Comparison of ENCODE assay signal across 19 cellular contexts in the genomic region with DNA sequence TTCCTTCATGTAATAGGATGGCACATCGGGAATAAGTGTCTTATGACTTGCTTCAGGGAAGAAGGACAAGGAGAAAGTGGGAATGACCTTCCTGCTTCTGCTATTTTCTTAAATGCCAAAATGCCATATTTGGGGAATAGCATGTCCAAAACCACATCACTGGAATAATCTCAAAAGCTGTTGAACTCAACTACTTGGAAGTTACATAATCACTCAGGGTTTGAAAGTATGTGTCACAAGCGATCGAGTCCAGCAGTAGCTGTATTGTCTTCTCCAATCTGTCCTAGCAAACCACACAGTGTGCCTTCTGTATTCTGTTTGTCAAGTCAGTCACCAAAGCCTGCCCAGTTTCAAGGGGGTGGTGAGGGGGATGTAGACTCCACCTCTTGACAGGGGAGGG. TPM values are rescaled to one million over a fixed set of nuclear protein-coding genes. Genes with fewer than 3 reads are reported as not detected.
"Had no signal": no experiment of that assay in that cellular context is flagged by ENCODE, and none has a peak within 500 bp of the region (broad histone marks: within the 10 kb centered on the region; RNA-seq: fewer than 3 reads in every experiment).

No MANE protein-coding gene starts in this region.

- H3K36me3 ChIP-seq: ascending aorta had no signal

- H3K4me1 ChIP-seq: ascending aorta had no signal

- H3K27me3 ChIP-seq: ascending aorta had no signal

- H3K4me3 ChIP-seq: ascending aorta, dorsolateral prefrontal cortex had no signal

- H3K27ac ChIP-seq: ascending aorta, dorsolateral prefrontal cortex, VCaP had no signal

- DNase-seq: activated CD4-positive, alpha-beta memory T cell treated with anti-CD3 and anti-CD28 coated beads for 36 hours; activated CD4-positive, alpha-beta T cell treated with anti-CD3 and anti-CD28 coated beads for 1 hour; activated naive CD4-positive, alpha-beta T cell treated with anti-CD3 and anti-CD28 coated beads, Interleukin-2, amount 10 ng/mL, durations not matched to agents 7 days and 5 days; activated T-cell treated with anti-CD3 and anti-CD28 coated beads, Interleukin-2, amount 50 U/mL, for 24 hours; dorsolateral prefrontal cortex; erythroblast; foreskin fibroblast; left ventricle myocardium superior; nucleus accumbens; posterior cingulate gyrus; retina; stimulated activated CD4-positive, alpha-beta T cell treated with anti-CD3 and anti-CD28 coated beads, Interleukin-4, amount 100 ng/mL, for 24 hours; stimulated activated naive CD4-positive, alpha-beta T cell; substantia nigra; T-helper 9 cell had no signal

- H3K9me3 ChIP-seq: ascending aorta had no signal

RNA-seq across cellular contexts. Expression of gene GADL1, which starts 58.3 kb away (rescaled TPM):
- total RNA-seq: activated CD4-positive, alpha-beta memory T cell treated with anti-CD3 and anti-CD28 coated beads for 36 hours; ascending aorta; kidney epithelial cell; left ventricle myocardium superior; mesenteric fat pad had no signal
